In the genomic region with DNA sequence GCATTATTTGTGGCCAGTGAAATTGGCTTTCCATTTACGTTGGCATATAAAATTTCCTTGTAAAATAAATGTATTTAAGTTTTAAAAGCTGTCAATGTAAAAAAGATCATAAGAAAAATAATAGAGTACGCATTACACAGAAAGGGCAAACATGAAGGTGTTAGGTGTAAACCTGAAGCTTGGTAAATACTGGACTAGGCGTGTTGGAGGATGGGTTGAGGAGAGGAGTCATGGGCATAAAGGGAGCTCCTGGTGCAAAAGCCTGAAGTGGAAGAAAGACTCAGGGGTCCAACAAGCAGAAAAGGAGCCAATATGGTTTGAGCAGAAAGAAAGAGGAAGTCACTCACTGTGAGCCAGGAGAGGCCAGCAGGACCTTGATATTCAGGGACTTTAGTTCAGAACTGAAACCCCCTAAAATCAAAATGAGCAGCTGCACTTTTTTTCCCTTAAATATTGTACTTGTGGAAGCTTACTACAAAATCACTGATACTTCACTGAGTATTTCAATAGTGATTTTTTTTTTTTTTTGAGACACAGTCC, we compare ENCODE assay signal across 26 cellular contexts. TPM values are rescaled to one million over a fixed set of nuclear protein-coding genes. Genes with fewer than 3 reads are reported as not detected.
A peak's percentile ranks its signal among the peaks of the same experiment; 100 is the strongest.
DNase-seq lines count a peak whose midpoint lies in the region; ATAC-seq and TF ChIP-seq lines count a peak whose summit lies in the region.
"Had no signal": no experiment of that assay in that cellular context is flagged by ENCODE, and none has a peak within 500 bp of the region (broad histone marks: within the 10 kb centered on the region; RNA-seq: fewer than 3 reads in every experiment).

No MANE protein-coding gene starts in this region.

- H3K4me2 ChIP-seq in PC-3 (ENCODE audit: low read length): peak overlapping the region; percentile 78

- H4K20me1 ChIP-seq in PC-3 (ENCODE audit: low read length): no peaks in the 10 kb centered on the region

- TF ChIP-seq POLR2A in stomach (IDR thresholded peaks at IDR 0.05): no peak
- no peak for TF ChIP-seq POLR2A in uterus (IDR thresholded peaks at IDR 0.05)

- DNase-seq in KBM-7 (peak; percentile 14), PC-3 (peak; percentile 62), chondrocyte (ENCODE audit: low spot score) (no peak), stomach (no peak), uterus (no peak), GM20000 (ENCODE audit: low spot score) (no peak)
- DNase-seq: CD8-positive, alpha-beta memory T cell; DMS53; effector CD8-positive, alpha-beta T cell; gastrocnemius medialis; hypothalamus; MM.1S; NCI-H1694 treated with DMSO at 0.1 percent for 48 hours; NCI-H526 treated with DMSO at 0.1 percent for 48 hours; stimulated activated naive CD4-positive, alpha-beta T cell had no signal

- no peaks in the 10 kb centered on the region for H3K9me2 ChIP-seq in PC-3 (replicated peaks; ENCODE audit: low read length)

- peaks cover 6% of the 10 kb centered on the region for H3K9me3 Mint-ChIP-seq in chondrocyte (ENCODE audit: low read depth)
- H3K9me3 Mint-ChIP-seq: activated T-helper 17 cell treated with anti-CD3 and anti-CD28 coated beads, Interleukin-2, amount 50 U/mL, for 72 hours had no signal

- CTCF ChIA-PET in PC-3 (lab: Charles Lee): interaction anchor here (0.6 to 1.5 kb wide), 4 partner anchors 25 to 76 kb away, joined by 3 to 4 read pairs (median 4); a partner anchor contains a TSS

- H3K36me3 ChIP-seq in PC-3 (ENCODE audit: low read depth, low read length) (no peaks in the 10 kb centered on the region), stomach (no peaks in the 10 kb centered on the region), uterus (no peaks in the 10 kb centered on the region)
- H3K36me3 ChIP-seq: gastrocnemius medialis, thoracic aorta had no signal

- in situ Hi-C loops in KBM-7 (cut with MboI; ENCODE audit: low pct_unique_long_range_greater_than_20kb, low sequenced_read_pairs): no loop called here

- H3K27me3 ChIP-seq in PC-3 (ENCODE audit: low read length) (no peaks in the 10 kb centered on the region), stomach (no peaks in the 10 kb centered on the region), uterus (no peaks in the 10 kb centered on the region)

- POLR2A ChIA-PET in PC-3 (lab: Charles Lee; ENCODE audit: unreplicated experiment): interaction anchor here (1.1 to 1.2 kb wide), 2 partner anchors 24 to 31 kb away, joined by 3 to 11 read pairs; a partner anchor contains a TSS

- peak overlapping the region; percentile 42; the same call in 1 of the 2 replicates for H2AFZ ChIP-seq in PC-3 (ENCODE audit: low read length)

- H3K4me3 Mint-ChIP-seq in chondrocyte (ENCODE audit: unreplicated experiment): no peak overlapping the region
- H3K4me3 Mint-ChIP-seq: activated naive CD8-positive, alpha-beta T cell; activated T-helper 17 cell treated with anti-CD3 and anti-CD28 coated beads, Interleukin-2, amount 50 U/mL, for 72 hours; CD8-positive, alpha-beta memory T cell had no signal

- no peak for TF ChIP-seq EP300 in stomach (IDR thresholded peaks at IDR 0.05)

- 45 to 73% (median 59%) methylated on average over 3 of the region's 3 CpGs for WGBS in stomach, 5 donors

- TF ChIP-seq CTCF in PC-3 (conservative IDR thresholded peaks at IDR 0.05; ENCODE audit: low read depth, low read length): no peak
- TF ChIP-seq CTCF in chondrocyte (IDR thresholded peaks at IDR 0.05): no peak
- TF ChIP-seq CTCF in stomach (IDR thresholded peaks at IDR 0.05): no peak
- no peak for TF ChIP-seq CTCF in uterus (IDR thresholded peaks at IDR 0.05)
- TF ChIP-seq CTCF in GM20000 (IDR thresholded peaks at IDR 0.05; ENCODE audit: extremely low read depth, missing control alignments): no peak

- H3K36me3 Mint-ChIP-seq in chondrocyte (ENCODE audit: low read depth): no peaks in the 10 kb centered on the region

- H3K27ac ChIP-seq in PC-3 (ENCODE audit: low read length) (peak overlapping the region; percentile 87), stomach (peak overlapping the region in 3 of 5 donors; percentile 39 to 68 (median 55)), uterus (no peak overlapping the region)
- H3K27ac ChIP-seq: gastrocnemius medialis, HL-60, skin epidermis, thoracic aorta had no signal

- H3K4me1 ChIP-seq in PC-3 (ENCODE audit: insufficient read depth, low read length): peaks cover 28% of the 10 kb centered on the region
- peaks cover 6 to 30% (median 16%) of the 10 kb centered on the region in 4 donors for H3K4me1 ChIP-seq in stomach
- no peaks in the 10 kb centered on the region for H3K4me1 ChIP-seq in uterus
- H3K4me1 ChIP-seq: gastrocnemius medialis had no signal

- H3K4me3 ChIP-seq in PC-3 (ENCODE audit: low read length): peak overlapping the region; percentile 50
- H3K4me3 ChIP-seq in stomach: no peak overlapping the region
- no peak overlapping the region for H3K4me3 ChIP-seq in uterus
- H3K4me3 ChIP-seq: gastrocnemius medialis, skin epidermis, thoracic aorta had no signal

- H3K27me3 Mint-ChIP-seq in chondrocyte (ENCODE audit: low read depth): peaks cover 4% of the 10 kb centered on the region

- H3F3A ChIP-seq in PC-3 (ENCODE audit: low read length, unreplicated experiment): peaks cover 8% of the 10 kb centered on the region

- peak overlapping the region; percentile 46 for H3K27ac Mint-ChIP-seq in chondrocyte (ENCODE audit: unreplicated experiment)
- H3K27ac Mint-ChIP-seq: activated naive CD8-positive, alpha-beta T cell; activated T-helper 17 cell treated with anti-CD3 and anti-CD28 coated beads, Interleukin-2, amount 50 U/mL, for 72 hours; CD8-positive, alpha-beta memory T cell had no signal

- no peaks in the 10 kb centered on the region for H3K9me3 ChIP-seq in PC-3 (ENCODE audit: low read length)
- peaks cover 0 to 5% (median 2%) of the 10 kb centered on the region in 4 donors for H3K9me3 ChIP-seq in stomach
- H3K9me3 ChIP-seq in uterus: no peaks in the 10 kb centered on the region
- H3K9me3 ChIP-seq: gastrocnemius medialis, thoracic aorta had no signal

- no peaks in the 10 kb centered on the region for H3K79me2 ChIP-seq in PC-3 (ENCODE audit: low read length)

- peak; percentile 64 for ATAC-seq in PC-3
- no peak for ATAC-seq in GM21737 (IDR thresholded peaks at IDR 0.05; ENCODE audit: unreplicated experiment)
- ATAC-seq: activated T-helper 17 cell treated with anti-CD3 and anti-CD28 coated beads, Interleukin-2, amount 50 U/mL, for 72 hours; gastrocnemius medialis had no signal

- H3K9ac ChIP-seq in PC-3 (ENCODE audit: low read length): peak overlapping the region; percentile 8; the same call in 1 of the 2 replicates

- intact Hi-C loops in PC-3 (cut with micrococcal nuclease) (loop anchor here (1.0 to 10.0 kb wide), 4 partner anchors 25 to 365 kb away; a partner anchor contains a TSS), stomach (cut with DNase I; ENCODE audit: low total_unique reads) (no loop called here), uterus (cut with DNase I; ENCODE audit: low total_unique reads) (no loop called here)

- BruUV-seq in PC-3 (replicated peaks; lab: Mats Ljungman, UMichigan): no TSS peak

- H3K4me1 Mint-ChIP-seq in chondrocyte (ENCODE audit: low read depth): peaks cover 18% of the 10 kb centered on the region
- H3K4me1 Mint-ChIP-seq: activated T-helper 17 cell treated with anti-CD3 and anti-CD28 coated beads, Interleukin-2, amount 50 U/mL, for 72 hours; CD8-positive, alpha-beta memory T cell had no signal

RNA-seq across cellular contexts. Expression of a gene that starts 24.4 kb away (rescaled TPM):
- total RNA-seq in PC-3 (2014; rRNA removed): 0.47 and 4.8 TPM in 2 replicates
- not detected in 3 replicates for total RNA-seq in chondrocyte
- 1 to 10 TPM in 2 of 5 donors, under 1 TPM in 1, not detected in 2; 0.92 to 5.8 (median 1.2) TPM for total RNA-seq in stomach
- 1 to 10 TPM; 2.6 to 4.1 (median 3.4) TPM for polyA plus RNA-seq in stomach
- total RNA-seq in uterus: 1 to 10 TPM in 2 of 4 donors, under 1 TPM in 1, not detected in 1; 0.90 to 4.2 (median 1.0) TPM
- total RNA-seq: CD8-positive, alpha-beta memory T cell; H1; pulmonary artery endothelial cell; thoracic aorta had no signal
- polyA plus RNA-seq: CD8-positive, alpha-beta memory T cell had no signal

RNA-seq across cellular contexts. Expression of a gene that starts 30.6 kb away (rescaled TPM):
- total RNA-seq in PC-3 (2014; rRNA removed): 1.4 and 1.9 TPM in 2 replicates
- 2.1 to 2.6 TPM in 2 of 3 replicates, not detected in the other for total RNA-seq in chondrocyte
- total RNA-seq in stomach: not detected
- 1 to 10 TPM; 1.5 to 6.8 (median 6.1) TPM for polyA plus RNA-seq in stomach
- 1 to 10 TPM in 1 of 4 donors, not detected in 3; 2.2 TPM for total RNA-seq in uterus
- total RNA-seq: activated T-helper 17 cell treated with anti-CD3 and anti-CD28 coated beads, Interleukin-2, amount 50 U/mL, for 72 hours; CD8-positive, alpha-beta memory T cell; cerebellum; esophagus mucosa; gastrocnemius medialis; pulmonary artery endothelial cell; T-helper 2 cell treated with Interferon-gamma antibody and Interleukin-4, amounts not matched to agents 100 ng/mL and 5 ng/mL, for 36 hours; thoracic aorta had no signal
- polyA plus RNA-seq: CD8-positive, alpha-beta memory T cell had no signal

Comparison
In these comparisons a context has a peak if more than half of its experiments do, and no peak if none do; other contexts are left out.
1. DNase-seq: peak in KBM-7 (single experiment) and PC-3 (single experiment); none in chondrocyte (single experiment), stomach (single experiment), uterus (0 of 2) and GM20000 (single experiment).
2. H3K27ac ChIP-seq: peak in PC-3 (single experiment) and stomach (3 of 5); none in uterus (0 of 2).